ENCODE assay signal across 8 cellular contexts in the genomic region with DNA sequence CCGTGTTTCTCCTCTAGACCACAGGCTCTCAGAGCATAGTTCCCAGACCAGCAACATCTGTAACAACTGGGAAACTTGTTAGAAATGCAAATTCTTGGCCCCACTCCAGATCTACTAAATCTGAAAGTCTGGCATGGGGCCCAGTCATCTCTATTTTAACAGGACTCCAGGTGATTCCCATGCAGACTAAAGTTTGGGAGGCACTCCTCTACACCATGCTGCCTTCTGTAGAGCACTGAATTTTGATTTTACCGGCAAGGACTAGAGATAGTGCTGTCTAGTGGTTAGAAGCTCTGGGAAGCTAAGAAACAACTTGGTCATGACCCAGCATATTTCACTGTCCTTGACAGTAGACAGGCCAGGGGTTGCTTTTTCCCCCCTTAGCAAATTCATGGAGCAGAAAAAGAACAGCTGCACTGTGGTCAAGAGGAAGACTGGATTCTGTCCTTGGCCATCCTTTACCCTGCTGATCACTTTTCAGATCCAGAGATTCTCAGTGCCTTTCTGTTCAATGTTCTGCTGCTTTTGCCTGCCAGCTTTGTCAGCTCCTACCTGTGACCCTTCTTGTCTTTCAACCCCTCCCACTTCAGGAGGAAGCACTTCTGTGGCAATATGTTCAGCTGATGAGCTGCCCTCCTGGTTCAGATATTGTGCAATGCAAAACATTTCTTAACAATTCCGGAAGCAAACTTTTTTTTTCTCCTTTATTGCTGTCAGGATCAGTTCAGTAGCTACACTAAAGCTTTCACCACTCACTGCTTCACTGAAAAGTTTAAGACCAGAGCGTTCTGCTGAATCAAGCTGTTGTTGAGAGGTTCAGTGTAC.
DNase-seq lines count a peak whose midpoint lies in the region; ATAC-seq, FAIRE-seq and TF ChIP-seq lines count a peak whose summit lies in the region.

No MANE protein-coding gene starts in this region.

- CTCF ChIA-PET in activated CD8-positive, alpha-beta T cell treated with anti-CD3 and anti-CD28 coated beads, Interleukin-2, amount 10 ng/mL, durations not matched to agents 7 days and 5 days (lab: Charles Lee): interaction anchor here (0.9 to 5.1 kb wide), 11 partner anchors 9 to 256 kb away, joined by 3 to 27 read pairs (median 5); no protein-coding TSS in a partner anchor
- CTCF ChIA-PET in HepG2 (lab: Yijun Ruan, JAX; ENCODE audit: low intra/inter-chr PET ratio, low total read pairs): no interaction called here

- TF ChIP-seq EP300 in HepG2 (IDR thresholded peaks at IDR 0.05; ENCODE audit: low read depth in 2 of 2, low read length in 2 of 2) (peak; percentile 71 to 88; a peak in 3 of 4 replicates), HepG2 (CRISPR knock-in tag; IDR thresholded peaks at IDR 0.05; ENCODE audit: borderline replicate concordance) (peak; percentile 46; the same call in 1 of the 2 replicates)

- no peaks in the 10 kb centered on the region for H3K27me3 ChIP-seq in HepG2 (ENCODE audit: control insufficient read depth in 1 of 2, insufficient read depth in 2 of 2, low read length in 2 of 2)
- no peaks in the 10 kb centered on the region for H3K27me3 ChIP-seq in aorta (ENCODE audit: control insufficient read depth in 1 of 2, insufficient read depth in 2 of 2, low read length in 1 of 2)

- no peak for TF ChIP-seq CTCF in HepG2 (CRISPR knock-in tag; IDR thresholded peaks at IDR 0.05)

- in situ Hi-C loops in KBM-7 (cut with MboI; ENCODE audit: low pct_unique_long_range_greater_than_20kb, low sequenced_read_pairs): no loop called here
- in situ Hi-C loops in HepG2 (cut with HindIII; ENCODE audit: extremely low pct_ligation_motif_present, low pct_unique_long_range_greater_than_20kb): no loop called here

- H3K79me2 ChIP-seq in HepG2 (ENCODE audit: insufficient read depth, low read length): no peaks in the 10 kb centered on the region

- DNase-seq in AG08395 (ENCODE audit: low spot score) (peak; percentile 49), KBM-7 (peak; percentile 90), HepG2 (ENCODE audit: low spot score) (peak; percentile 89), aorta (no peak), epidermal melanocyte (ENCODE audit: insufficient read length, low spot score) (no peak)
- DNase-seq in activated CD8-positive, alpha-beta T cell treated with anti-CD3 and anti-CD28 coated beads, Interleukin-2, amount 10 ng/mL, durations not matched to agents 7 days and 5 days: peak; percentile 49

- H3K27me3 Mint-ChIP-seq in activated CD8-positive, alpha-beta T cell treated with anti-CD3 and anti-CD28 coated beads, Interleukin-2, amount 10 ng/mL, durations not matched to agents 7 days and 5 days (ENCODE audit: low read depth): no peaks in the 10 kb centered on the region

- H2AFZ ChIP-seq in HepG2 (ENCODE audit: low read length): peak overlapping the region; percentile 11

- TF ChIP-seq POLR2A in HepG2 (IDR thresholded peaks at IDR 0.05; ENCODE audit: insufficient read depth in 1 of 2, low read depth in 2 of 2, low read length in 2 of 2): no peak

- H3K9me3 ChIP-seq in HepG2 (ENCODE audit: low read length) (0 out of 2 replicates have a peak, but pooled peaks cover 9% of the 10 kb centered on the region), aorta (ENCODE audit: control insufficient read depth, low read length) (no peaks in the 10 kb centered on the region)

- H3K4me2 ChIP-seq in HepG2 (ENCODE audit: low read depth, low read length): peak overlapping the region; percentile 71

- peak; percentile 98 for FAIRE-seq in HepG2 (lab: Jason Lieb, UNC)

- peak overlapping the region in 2 of 3 experiments; percentile 15 to 22; a peak in 3 of 6 replicates for H3K4me3 ChIP-seq in HepG2 (replicated peaks in 1 of 3; ENCODE audit: insufficient read depth in 1 of 3, low read depth in 2 of 3, low read length in 3 of 3)
- H3K4me3 ChIP-seq in aorta (ENCODE audit: low read length in 2 of 2): no peak overlapping the region

- peak overlapping the region; percentile 41 for H3K27ac ChIP-seq in HepG2 (ENCODE audit: extremely low read length, insufficient read depth, low read length)
- no peak overlapping the region for H3K27ac ChIP-seq in aorta (ENCODE audit: low read depth in 1 of 2, low read length in 2 of 2)

- ATAC-seq in GM18867 (IDR thresholded peaks at IDR 0.05; ENCODE audit: unreplicated experiment) (peak; percentile 50), HepG2 (peak; percentile 86), aorta (ENCODE audit: low FRiP score) (peak; percentile 70), HG03097 (IDR thresholded peaks at IDR 0.05; ENCODE audit: low FRiP score, unreplicated experiment) (no peak)
- peak; percentile 16 for ATAC-seq in activated CD8-positive, alpha-beta T cell treated with anti-CD3 and anti-CD28 coated beads, Interleukin-2, amount 10 ng/mL, durations not matched to agents 7 days and 5 days

- no peaks in the 10 kb centered on the region for H4K20me1 ChIP-seq in HepG2 (ENCODE audit: insufficient read depth, low read length)

- no peak for TF ChIP-seq RAD21 in HepG2 (CRISPR knock-in tag; IDR thresholded peaks at IDR 0.05)

- peak overlapping the region; percentile 51 for H3K4me3 Mint-ChIP-seq in activated CD8-positive, alpha-beta T cell treated with anti-CD3 and anti-CD28 coated beads, Interleukin-2, amount 10 ng/mL, durations not matched to agents 7 days and 5 days

- H3K27ac Mint-ChIP-seq in activated CD8-positive, alpha-beta T cell treated with anti-CD3 and anti-CD28 coated beads, Interleukin-2, amount 10 ng/mL, durations not matched to agents 7 days and 5 days: peak overlapping the region; percentile 81

- H3K9me3 Mint-ChIP-seq in activated CD8-positive, alpha-beta T cell treated with anti-CD3 and anti-CD28 coated beads, Interleukin-2, amount 10 ng/mL, durations not matched to agents 7 days and 5 days (ENCODE audit: insufficient read depth): peaks cover 7% of the 10 kb centered on the region

- H3K9ac ChIP-seq in HepG2 (ENCODE audit: insufficient read depth, low read depth, low read length): peak overlapping the region; percentile 25; the same call in 1 of the 2 replicates

- no peaks in the 10 kb centered on the region for H3K36me3 ChIP-seq in HepG2 (replicated peaks in 1 of 2; ENCODE audit: control insufficient read depth in 1 of 2, insufficient read depth in 2 of 2, low read length in 2 of 2)
- H3K36me3 ChIP-seq in aorta (ENCODE audit: control insufficient read depth in 1 of 2, insufficient read depth in 2 of 2, low read length in 1 of 2): no peaks in the 10 kb centered on the region

- H3K4me1 ChIP-seq in HepG2 (ENCODE audit: insufficient read depth, low read length): peaks cover 47% of the 10 kb centered on the region
- H3K4me1 ChIP-seq in aorta (ENCODE audit: control insufficient read depth in 1 of 2, insufficient read depth in 2 of 2, low read length in 2 of 2): no peaks in the 10 kb centered on the region

- BruUV-seq in HepG2 (replicated peaks; lab: Mats Ljungman, UMichigan): no TSS peak

- 0% methylated on average over 3 of the region's 4 CpGs for WGBS in HepG2 (ENCODE audit: low lambda C conversion rate)
- WGBS in aorta, 2 donors: 62 to 66% methylated on average over 4 of the region's 4 CpGs

- no peaks in the 10 kb centered on the region for H3K36me3 Mint-ChIP-seq in activated CD8-positive, alpha-beta T cell treated with anti-CD3 and anti-CD28 coated beads, Interleukin-2, amount 10 ng/mL, durations not matched to agents 7 days and 5 days (ENCODE audit: low read depth)

- POLR2A ChIA-PET in activated CD8-positive, alpha-beta T cell treated with anti-CD3 and anti-CD28 coated beads, Interleukin-2, amount 10 ng/mL, durations not matched to agents 7 days and 5 days (lab: Charles Lee): interaction anchor here (1.0 kb wide), 2 partner anchors 171 to 315 kb away, joined by 4 read pairs; partner anchors contain the start of gene EEA1
- POLR2A ChIA-PET in HepG2 (lab: Yijun Ruan, JAX): interaction anchor here (1.0 to 1.3 kb wide), 3 partner anchors 30 to 298 kb away, joined by 3 to 5 read pairs (median 4); no protein-coding TSS in a partner anchor

- intact Hi-C loops in HepG2 (cut with micrococcal nuclease; ENCODE audit: unreplicated experiment) (loop anchor here (1.0 kb wide), 1 partner anchor 157 kb away; no protein-coding TSS in a partner anchor), aorta (cut with DNase I) (no loop called here)

- H3K4me1 Mint-ChIP-seq in activated CD8-positive, alpha-beta T cell treated with anti-CD3 and anti-CD28 coated beads, Interleukin-2, amount 10 ng/mL, durations not matched to agents 7 days and 5 days (ENCODE audit: low read depth): peaks cover 52% of the 10 kb centered on the region

TF ChIP-seq in HepG2, 621 proteins besides CTCF, POLR2A, EP300 and RAD21 (continues in another document):
- TF ChIP-seq, protein P1, sequence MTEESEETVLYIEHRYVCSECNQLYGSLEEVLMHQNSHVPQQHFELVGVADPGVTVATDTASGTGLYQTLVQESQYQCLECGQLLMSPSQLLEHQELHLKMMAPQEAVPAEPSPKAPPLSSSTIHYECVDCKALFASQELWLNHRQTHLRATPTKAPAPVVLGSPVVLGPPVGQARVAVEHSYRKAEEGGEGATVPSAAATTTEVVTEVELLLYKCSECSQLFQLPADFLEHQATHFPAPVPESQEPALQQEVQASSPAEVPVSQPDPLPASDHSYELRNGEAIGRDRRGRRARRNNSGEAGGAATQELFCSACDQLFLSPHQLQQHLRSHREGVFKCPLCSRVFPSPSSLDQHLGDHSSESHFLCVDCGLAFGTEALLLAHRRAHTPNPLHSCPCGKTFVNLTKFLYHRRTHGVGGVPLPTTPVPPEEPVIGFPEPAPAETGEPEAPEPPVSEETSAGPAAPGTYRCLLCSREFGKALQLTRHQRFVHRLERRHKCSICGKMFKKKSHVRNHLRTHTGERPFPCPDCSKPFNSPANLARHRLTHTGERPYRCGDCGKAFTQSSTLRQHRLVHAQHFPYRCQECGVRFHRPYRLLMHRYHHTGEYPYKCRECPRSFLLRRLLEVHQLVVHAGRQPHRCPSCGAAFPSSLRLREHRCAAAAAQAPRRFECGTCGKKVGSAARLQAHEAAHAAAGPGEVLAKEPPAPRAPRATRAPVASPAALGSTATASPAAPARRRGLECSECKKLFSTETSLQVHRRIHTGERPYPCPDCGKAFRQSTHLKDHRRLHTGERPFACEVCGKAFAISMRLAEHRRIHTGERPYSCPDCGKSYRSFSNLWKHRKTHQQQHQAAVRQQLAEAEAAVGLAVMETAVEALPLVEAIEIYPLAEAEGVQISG (CRISPR knock-in tag; IDR thresholded peaks at IDR 0.05): peak; percentile 44; the same call in 1 of the 2 replicates
- TF ChIP-seq FOXP1 (IDR thresholded peaks at IDR 0.05) (no peak), FOXP1 (CRISPR knock-in tag; IDR thresholded peaks at IDR 0.05) (peak; percentile 71), ZFP90 (CRISPR knock-in tag; IDR thresholded peaks at IDR 0.05; ENCODE audit: borderline replicate concordance) (0 out of 2 replicates have a peak, but pooled peaks have one; percentile 27), ONECUT2 (CRISPR knock-in tag; IDR thresholded peaks at IDR 0.05) (no peak), MAFF (IDR thresholded peaks at IDR 0.05; ENCODE audit: low read depth, low read length) (no peak)

Comparison
In these comparisons a context has a peak if more than half of its experiments do, and no peak if none do; other contexts are left out.
1. DNase-seq: peak in AG08395 (single experiment), KBM-7 (single experiment), activated CD8-positive, alpha-beta T cell treated with anti-CD3 and anti-CD28 coated beads, Interleukin-2, amount 10 ng/mL, durations not matched to agents 7 days and 5 days (single experiment) and HepG2 (single experiment); none in aorta (0 of 2) and epidermal melanocyte (single experiment).
2. H3K4me3 ChIP-seq: peak in HepG2 (2 of 3); none in aorta (0 of 2).